22 cellular contexts compared by ENCODE assay signal in the genomic region with DNA sequence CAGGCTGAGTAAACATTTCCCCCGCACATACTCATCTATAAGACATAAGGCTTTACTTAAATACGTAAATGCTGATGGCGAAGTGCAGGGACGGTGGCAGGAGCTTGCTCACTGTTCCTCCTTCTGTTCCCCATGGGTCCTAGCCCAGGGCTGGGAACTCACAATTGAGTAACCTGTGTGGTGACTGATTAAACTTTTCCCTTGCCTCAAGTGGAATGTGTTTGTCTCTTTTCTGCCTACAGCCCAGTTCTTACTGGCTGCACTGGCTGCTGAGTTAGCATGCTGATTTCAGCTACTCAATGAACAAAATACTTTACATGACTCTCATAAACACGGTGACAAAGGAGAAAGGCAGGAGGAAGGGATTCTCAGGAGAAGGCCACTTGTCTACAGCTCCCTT.
DNase-seq lines count a peak whose midpoint lies in the region; ATAC-seq, FAIRE-seq and TF ChIP-seq lines count a peak whose summit lies in the region.
"Had no signal": no experiment of that assay in that cellular context is flagged by ENCODE, and none has a peak within 500 bp of the region (broad histone marks: within the 10 kb centered on the region; RNA-seq: fewer than 3 reads in every experiment).

No MANE protein-coding gene starts in this region.

- H3K4me3 ChIP-seq in bronchial epithelial cell (ENCODE audit: low read depth, low read length) (no peak overlapping the region), fibroblast of mammary gland (ENCODE audit: control insufficient read depth, low read depth, low read length) (no peak overlapping the region), parathyroid adenoma (ENCODE audit: low read depth, low read length) (no peak overlapping the region), mesendoderm (ENCODE audit: low read length) (no peak overlapping the region)
- H3K4me3 ChIP-seq: A549, HAP-1 had no signal

- no peaks in the 10 kb centered on the region for H3K36me3 ChIP-seq in bronchial epithelial cell (ENCODE audit: control insufficient read depth, insufficient read depth, low read length)
- H3K36me3 ChIP-seq in parathyroid adenoma (ENCODE audit: control insufficient read depth, insufficient read depth, low read length), result no peaks in the 10 kb centered on the region
- H3K36me3 ChIP-seq in mesendoderm (ENCODE audit: control insufficient read depth, insufficient read depth, low read length), result no peaks in the 10 kb centered on the region
- H3K36me3 ChIP-seq: HAP-1 had no signal

- in situ Hi-C loops in GM13977 (cut with MboI; ENCODE audit: low pct_unique_long_range_greater_than_20kb, low sequenced_read_pairs, unreplicated experiment), result no loop called here

- DNase-seq in GM13977 (ENCODE audit: low spot score) (peak; percentile 1), bronchial epithelial cell (ENCODE audit: low read depth) (peak; percentile 4), fibroblast of mammary gland (ENCODE audit: low read depth) (peak; percentile 7), cortex of kidney (lab: John Stamatoyannopoulos, UW) (no peak), mesendoderm (no peak)
- DNase-seq: AML-193; Caco-2; CD4-positive, alpha-beta T cell; GOT3; KBM-7 had no signal

- FAIRE-seq in bronchial epithelial cell (lab: Jason Lieb, UNC), result peak; percentile 62
- FAIRE-seq: A549, D721Med, G401.6, GM12891, GM18507, HepG2 had no signal

- no peak overlapping the region for H3K4me2 ChIP-seq in parathyroid adenoma (ENCODE audit: low read length)
- H3K4me2 ChIP-seq in mesendoderm (ENCODE audit: low read length), result no peak overlapping the region
- H3K4me2 ChIP-seq: A549 had no signal

- H3K4me1 ChIP-seq in parathyroid adenoma (no peaks in the 10 kb centered on the region), mesendoderm (ENCODE audit: control insufficient read depth, low read depth, low read length) (no peaks in the 10 kb centered on the region)
- H3K4me1 ChIP-seq: A549, Caco-2, HAP-1 had no signal

- no peak overlapping the region for H2BK15ac ChIP-seq in mesendoderm (replicated peaks; ENCODE audit: low read depth)

- H2AK5ac ChIP-seq in mesendoderm (ENCODE audit: low read length), result no peak overlapping the region

- H2BK120ac ChIP-seq in mesendoderm (ENCODE audit: low read depth, low read length), result no peak overlapping the region

- TF ChIP-seq CTCF in GM13977 (IDR thresholded peaks at IDR 0.05; ENCODE audit: extremely low read depth, insufficient read depth, missing control alignments) (no peak), bronchial epithelial cell (IDR thresholded peaks at IDR 0.05; ENCODE audit: insufficient read depth, low read length, severe bottlenecking) (no peak), fibroblast of mammary gland (conservative IDR thresholded peaks at IDR 0.05; ENCODE audit: control insufficient read depth, insufficient read depth, low read depth, low read length) (no peak), parathyroid adenoma (IDR thresholded peaks at IDR 0.05) (no peak)

- H2AFZ ChIP-seq in parathyroid adenoma, result peak overlapping the region; percentile 17

- H3K27ac ChIP-seq in parathyroid adenoma (no peak overlapping the region), mesendoderm (ENCODE audit: low read depth, low read length) (no peak overlapping the region)
- H3K27ac ChIP-seq: 22Rv1, A549, C4-2B had no signal

- no peaks in the 10 kb centered on the region for H3K27me3 ChIP-seq in bronchial epithelial cell (ENCODE audit: control insufficient read depth, insufficient read depth, low read length)
- no peaks in the 10 kb centered on the region for H3K27me3 ChIP-seq in parathyroid adenoma (ENCODE audit: control insufficient read depth, insufficient read depth, low read length)
- no peaks in the 10 kb centered on the region for H3K27me3 ChIP-seq in mesendoderm (ENCODE audit: insufficient read depth, low read length, poor library complexity)

- H4K8ac ChIP-seq in mesendoderm (ENCODE audit: low read depth, low read length), result no peak overlapping the region

- H3K79me2 ChIP-seq in parathyroid adenoma (no peaks in the 10 kb centered on the region), mesendoderm (ENCODE audit: control insufficient read depth, insufficient read depth, low read length) (no peaks in the 10 kb centered on the region)

- WGBS in mesendoderm (ENCODE audit: extremely low coverage, insufficient coverage, low lambda C conversion rate), result no CpG with 5 or more reads among the region's 5 CpGs

- ATAC-seq in GM18907 (IDR thresholded peaks at IDR 0.05; ENCODE audit: unreplicated experiment), result no peak
- ATAC-seq in GM21367 (IDR thresholded peaks at IDR 0.05; ENCODE audit: unreplicated experiment), result no peak
- ATAC-seq: A549, HepG2 had no signal

- no peak overlapping the region for H2BK5ac ChIP-seq in mesendoderm (ENCODE audit: low read length)

- no peak overlapping the region for H3K23ac ChIP-seq in mesendoderm (ENCODE audit: low read length)

- H3K56ac ChIP-seq in mesendoderm (ENCODE audit: low read length), result no peak overlapping the region

- no peaks in the 10 kb centered on the region for H3K79me1 ChIP-seq in mesendoderm (ENCODE audit: low read length)

- no peak overlapping the region for H3K18ac ChIP-seq in mesendoderm (ENCODE audit: low read length)

- H3K4ac ChIP-seq in mesendoderm (ENCODE audit: low read depth, low read length), result no peak overlapping the region

- no peak overlapping the region for H4K5ac ChIP-seq in mesendoderm (ENCODE audit: low read length)

- H3K9ac ChIP-seq in parathyroid adenoma (no peak overlapping the region), mesendoderm (ENCODE audit: low read length) (no peak overlapping the region)

- H3K9me3 ChIP-seq in parathyroid adenoma (ENCODE audit: control insufficient read depth, low read length), result no peaks in the 10 kb centered on the region
- H3K9me3 ChIP-seq: HAP-1 had no signal

Comparison
In these comparisons a context has a peak if more than half of its experiments do, and no peak if none do; other contexts are left out.
1. DNase-seq: peak in GM13977 (single experiment), bronchial epithelial cell (single experiment) and fibroblast of mammary gland (single experiment); none in cortex of kidney (single experiment) and mesendoderm (single experiment).